Comparison of ENCODE assay signal across 18 cellular contexts in genomic region chr12:104433061-104433460, GRCh38.
"Had no signal": no experiment of that assay in that cellular context is flagged by ENCODE, and none has a peak within 500 bp of the region (broad histone marks: within the 10 kb centered on the region; RNA-seq: fewer than 3 reads in every experiment).

No MANE protein-coding gene starts in this region.

- ATAC-seq: Panc1, PC-3, T-cell had no signal

- DNase-seq: KBM-7, MV-4-11, NCI-H1048, NCI-H1105, NCI-H1417, NCI-H1436 treated with DMSO at 0.1 percent for 48 hours, NCI-H187, NCI-H2029, NCI-H2081 treated with DMSO at 0.1 percent for 48 hours, NCI-H2171, NCI-H226, NCI-H526, PC-3, SHP77, SK-N-SH, SW 1271, T-cell had no signal
